In the genomic region with DNA sequence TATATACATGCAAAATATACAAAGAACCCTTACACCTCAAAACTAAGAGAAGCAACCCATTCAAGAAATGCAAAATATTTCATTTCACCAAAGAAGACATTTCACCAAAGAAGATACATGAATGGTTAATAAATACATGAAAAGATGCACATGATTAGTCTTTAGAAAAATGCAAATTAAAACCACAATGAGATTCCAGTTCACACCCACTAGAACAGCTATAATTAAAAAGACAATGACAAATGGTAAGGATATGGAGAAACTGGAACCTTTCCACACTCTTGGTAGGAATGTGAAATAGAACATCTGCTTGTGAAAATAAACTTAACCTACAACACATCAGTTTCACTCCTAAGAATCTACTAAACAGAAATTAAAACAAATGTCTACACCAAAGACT, we compare ENCODE assay signal across 1 cellular context.
TF ChIP-seq lines count a peak whose summit lies in the region.

No MANE protein-coding gene starts in this region.

TF ChIP-seq in HepG2, 621 proteins besides CTCF, POLR2A, EP300 and RAD21:
- TF ChIP-seq ZNF570 (CRISPR knock-in tag; IDR thresholded peaks at IDR 0.05; ENCODE audit: borderline replicate concordance) (no peak), KDM3A (CRISPR knock-in tag; IDR thresholded peaks at IDR 0.05; ENCODE audit: low read depth) (no peak), SP5 (CRISPR knock-in tag; IDR thresholded peaks at IDR 0.05; ENCODE audit: borderline replicate concordance, low read depth) (no peak), HMGA1 (CRISPR knock-in tag; conservative IDR thresholded peaks at IDR 0.05) (no peak), ZNF891 (CRISPR knock-in tag; IDR thresholded peaks at IDR 0.05) (no peak), PAX8 (CRISPR knock-in tag; IDR thresholded peaks at IDR 0.05; ENCODE audit: borderline replicate concordance) (no peak), KAT8 (CRISPR knock-in tag; IDR thresholded peaks at IDR 0.05) (no peak), SMARCC2 (IDR thresholded peaks at IDR 0.05) (no peak), ZNF792 (CRISPR knock-in tag; IDR thresholded peaks at IDR 0.05) (no peak), ZNF282 (IDR thresholded peaks at IDR 0.05; ENCODE audit: partially characterized antibody) (no peak), ZNF143 (CRISPR knock-in tag; IDR thresholded peaks at IDR 0.05) (no peak), SUZ12 (IDR thresholded peaks at IDR 0.05; ENCODE audit: low read depth, low read length) (no peak), PAWR (CRISPR knock-in tag; IDR thresholded peaks at IDR 0.05; ENCODE audit: borderline replicate concordance) (no peak), ZFP82 (CRISPR knock-in tag; IDR thresholded peaks at IDR 0.05; ENCODE audit: borderline replicate concordance) (no peak), RXRA (CRISPR knock-in tag; IDR thresholded peaks at IDR 0.05) (no peak), NPAS2 (CRISPR knock-in tag; IDR thresholded peaks at IDR 0.05; ENCODE audit: borderline replicate concordance) (no peak), TOE1 (CRISPR knock-in tag; IDR thresholded peaks at IDR 0.05) (no peak), ZFP41 (CRISPR knock-in tag; IDR thresholded peaks at IDR 0.05; ENCODE audit: borderline replicate concordance) (no peak)
- TF ChIP-seq, protein P1, sequence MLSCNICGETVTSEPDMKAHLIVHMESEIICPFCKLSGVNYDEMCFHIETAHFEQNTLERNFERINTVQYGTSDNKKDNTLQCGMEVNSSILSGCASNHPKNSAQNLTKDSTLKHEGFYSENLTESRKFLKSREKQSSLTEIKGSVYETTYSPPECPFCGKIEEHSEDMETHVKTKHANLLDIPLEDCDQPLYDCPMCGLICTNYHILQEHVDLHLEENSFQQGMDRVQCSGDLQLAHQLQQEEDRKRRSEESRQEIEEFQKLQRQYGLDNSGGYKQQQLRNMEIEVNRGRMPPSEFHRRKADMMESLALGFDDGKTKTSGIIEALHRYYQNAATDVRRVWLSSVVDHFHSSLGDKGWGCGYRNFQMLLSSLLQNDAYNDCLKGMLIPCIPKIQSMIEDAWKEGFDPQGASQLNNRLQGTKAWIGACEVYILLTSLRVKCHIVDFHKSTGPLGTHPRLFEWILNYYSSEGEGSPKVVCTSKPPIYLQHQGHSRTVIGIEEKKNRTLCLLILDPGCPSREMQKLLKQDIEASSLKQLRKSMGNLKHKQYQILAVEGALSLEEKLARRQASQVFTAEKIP (CRISPR knock-in tag; IDR thresholded peaks at IDR 0.05; ENCODE audit: borderline replicate concordance): no peak
- TF ChIP-seq, protein P2, sequence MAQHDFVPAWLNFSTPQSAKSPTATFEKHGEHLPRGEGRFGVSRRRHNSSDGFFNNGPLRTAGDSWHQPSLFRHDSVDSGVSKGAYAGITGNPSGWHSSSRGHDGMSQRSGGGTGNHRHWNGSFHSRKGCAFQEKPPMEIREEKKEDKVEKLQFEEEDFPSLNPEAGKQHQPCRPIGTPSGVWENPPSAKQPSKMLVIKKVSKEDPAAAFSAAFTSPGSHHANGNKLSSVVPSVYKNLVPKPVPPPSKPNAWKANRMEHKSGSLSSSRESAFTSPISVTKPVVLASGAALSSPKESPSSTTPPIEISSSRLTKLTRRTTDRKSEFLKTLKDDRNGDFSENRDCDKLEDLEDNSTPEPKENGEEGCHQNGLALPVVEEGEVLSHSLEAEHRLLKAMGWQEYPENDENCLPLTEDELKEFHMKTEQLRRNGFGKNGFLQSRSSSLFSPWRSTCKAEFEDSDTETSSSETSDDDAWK (CRISPR knock-in tag; IDR thresholded peaks at IDR 0.05): no peak
